9 cellular contexts compared by ENCODE assay signal in genomic region chr1:176691251-176692228, GRCh38.
DNase-seq lines count a peak whose midpoint lies in the region; ATAC-seq, FAIRE-seq and TF ChIP-seq lines count a peak whose summit lies in the region.
"Had no signal": no experiment of that assay in that cellular context is flagged by ENCODE, and none has a peak within 500 bp of the region (broad histone marks: within the 10 kb centered on the region; RNA-seq: fewer than 3 reads in every experiment).

No MANE protein-coding gene starts in this region.

- no peaks in the 10 kb centered on the region for H3K36me3 Mint-ChIP-seq in nephron progenitor cell (ENCODE audit: low read depth)
- H3K36me3 Mint-ChIP-seq: naive B cell had no signal

- FAIRE-seq in RCC 7860 (lab: Jason Lieb, UNC): no peak

- H3K4me3 ChIP-seq in AG10803 (ENCODE audit: low read length): no peak overlapping the region

- H3K4me3 Mint-ChIP-seq in nephron progenitor cell: no peak overlapping the region
- H3K4me3 Mint-ChIP-seq: naive B cell had no signal

- H3K4me1 Mint-ChIP-seq in nephron progenitor cell: peaks cover 59% of the 10 kb centered on the region
- H3K4me1 Mint-ChIP-seq: naive B cell had no signal

- DNase-seq in AG10803 (ENCODE audit: low read depth) (peak; percentile 60), MV-4-11 (lab: John Stamatoyannopoulos, UW) (peak; percentile 72), RCC 7860 (ENCODE audit: low spot score) (peak; percentile 17), nephron progenitor cell (peak; percentile 56)
- no peak for DNase-seq in stimulated activated CD4-positive, alpha-beta T cell treated with anti-CD3 and anti-CD28 coated beads, Interleukin-4, amount 100 ng/mL, for 24 hours
- DNase-seq: naive B cell had no signal

- peaks cover 6% of the 10 kb centered on the region for H3K27me3 Mint-ChIP-seq in nephron progenitor cell (ENCODE audit: low read depth, poor library complexity)

- no peaks in the 10 kb centered on the region for H3K9me3 Mint-ChIP-seq in nephron progenitor cell
- H3K9me3 Mint-ChIP-seq: naive B cell had no signal

- peak; percentile 95 for ATAC-seq in GM18498 (IDR thresholded peaks at IDR 0.05; ENCODE audit: unreplicated experiment)
- ATAC-seq in HG02623 (IDR thresholded peaks at IDR 0.05; ENCODE audit: unreplicated experiment): peak; percentile 92
- ATAC-seq in esophagus mucosa: peak; percentile 51

- TF ChIP-seq CTCF in AG10803 (conservative IDR thresholded peaks at IDR 0.05; ENCODE audit: low read length): peak; percentile 85
- TF ChIP-seq CTCF in nephron progenitor cell (IDR thresholded peaks at IDR 0.05): peak; percentile 74

- H3K27ac Mint-ChIP-seq in nephron progenitor cell: no peak overlapping the region
- H3K27ac Mint-ChIP-seq: naive B cell had no signal
